18 cellular contexts compared by ENCODE assay signal in genomic region chr10:72059843-72060822, GRCh38. TPM values are rescaled to one million over a fixed set of nuclear protein-coding genes. Genes with fewer than 3 reads are reported as not detected.
DNase-seq lines count a peak whose midpoint lies in the region; ATAC-seq and TF ChIP-seq lines count a peak whose summit lies in the region.
"Had no signal": no experiment of that assay in that cellular context is flagged by ENCODE, and none has a peak within 500 bp of the region (broad histone marks: within the 10 kb centered on the region; RNA-seq: fewer than 3 reads in every experiment).

No MANE protein-coding gene starts in this region.

- no peak overlapping the region for H3K4me3 ChIP-seq in BLaER1 treated with 17β-estradiol and CSF1 and Interleukin-3, amounts not matched to agents 10 nM and 100 nM
- H3K4me3 ChIP-seq in CD8-positive, alpha-beta T cell (ENCODE audit: low read depth, low read length): no peak overlapping the region
- no peak overlapping the region for H3K4me3 ChIP-seq in lower leg skin (ENCODE audit: low read depth, poor library complexity, severe bottlenecking)
- H3K4me3 ChIP-seq: breast epithelium, HAP-1, left lung, upper lobe of left lung had no signal

- H3K27ac Mint-ChIP-seq in CD8-positive, alpha-beta T cell: peak overlapping the region; percentile 83
- peak overlapping the region; percentile 89 for H3K27ac Mint-ChIP-seq in activated T-helper 17 cell treated with anti-CD3 and anti-CD28 coated beads, Interleukin-2, amount 50 U/mL, for 72 hours
- peak overlapping the region; percentile 22 for H3K27ac Mint-ChIP-seq in mesothelial cell of epicardium

- no peaks in the 10 kb centered on the region for H3K9me3 Mint-ChIP-seq in CD8-positive, alpha-beta T cell
- no peaks in the 10 kb centered on the region for H3K9me3 Mint-ChIP-seq in activated T-helper 17 cell treated with anti-CD3 and anti-CD28 coated beads, Interleukin-2, amount 50 U/mL, for 72 hours
- H3K9me3 Mint-ChIP-seq in mesothelial cell of epicardium: no peaks in the 10 kb centered on the region

- H3K27me3 Mint-ChIP-seq in CD8-positive, alpha-beta T cell (ENCODE audit: low read depth): no peaks in the 10 kb centered on the region
- no peaks in the 10 kb centered on the region for H3K27me3 Mint-ChIP-seq in activated T-helper 17 cell treated with anti-CD3 and anti-CD28 coated beads, Interleukin-2, amount 50 U/mL, for 72 hours
- no peaks in the 10 kb centered on the region for H3K27me3 Mint-ChIP-seq in mesothelial cell of epicardium (ENCODE audit: low read depth)

- H4K20me1 ChIP-seq in BLaER1 treated with 17β-estradiol and CSF1 and Interleukin-3, amounts not matched to agents 10 nM and 100 nM: no peaks in the 10 kb centered on the region

- WGBS in lower leg skin, 2 donors: 87 to 88% methylated on average over 19 of the region's 19 CpGs

- peaks cover 44% of the 10 kb centered on the region for H3K4me1 Mint-ChIP-seq in CD8-positive, alpha-beta T cell (ENCODE audit: low read depth)
- peaks cover 15% of the 10 kb centered on the region for H3K4me1 Mint-ChIP-seq in activated T-helper 17 cell treated with anti-CD3 and anti-CD28 coated beads, Interleukin-2, amount 50 U/mL, for 72 hours
- H3K4me1 Mint-ChIP-seq in mesothelial cell of epicardium: peaks cover 8% of the 10 kb centered on the region

- peak overlapping the region in 10 of 11 experiments; percentile 17 to 89 (median 74); a peak in 18 of 22 replicates for H3K4me2 ChIP-seq in BLaER1 treated with 17β-estradiol and CSF1 and Interleukin-3, amounts not matched to agents 10 nM and 100 nM
- H3K4me2 ChIP-seq: KMS-11 had no signal

- no peak for DNase-seq in CD8-positive, alpha-beta T cell
- no peak for DNase-seq in mesothelial cell of epicardium (ENCODE audit: low spot score in 2 of 2, unreplicated experiment in 2 of 2)
- no peak for DNase-seq in DMS114 treated with DMSO at 0.1 percent for 48 hours (lab: John Stamatoyannopoulos, UW; ENCODE audit: unreplicated experiment)
- DNase-seq in posterior cingulate gyrus: no peak
- no peak for DNase-seq in lower leg skin (ENCODE audit: low spot score in 2 of 2)
- DNase-seq: dermis blood vessel endothelial cell; left lung; NCI-H1092 treated with DMSO at 0.1 percent for 48 hours; stimulated activated naive CD4-positive, alpha-beta T cell; upper lobe of left lung had no signal

- peaks cover 41% of the 10 kb centered on the region for H3K36me3 Mint-ChIP-seq in CD8-positive, alpha-beta T cell
- peaks cover 40% of the 10 kb centered on the region for H3K36me3 Mint-ChIP-seq in activated T-helper 17 cell treated with anti-CD3 and anti-CD28 coated beads, Interleukin-2, amount 50 U/mL, for 72 hours (ENCODE audit: low read depth)
- no peaks in the 10 kb centered on the region for H3K36me3 Mint-ChIP-seq in mesothelial cell of epicardium

- TF ChIP-seq CTCF in CD8-positive, alpha-beta T cell (IDR thresholded peaks at IDR 0.05): no peak
- TF ChIP-seq CTCF in mesothelial cell of epicardium (IDR thresholded peaks at IDR 0.05; ENCODE audit: unreplicated experiment): no peak
- no peak for TF ChIP-seq CTCF in lower leg skin (IDR thresholded peaks at IDR 0.05)

- ATAC-seq in CD8-positive, alpha-beta T cell: peak; percentile 3
- ATAC-seq in activated T-helper 17 cell treated with anti-CD3 and anti-CD28 coated beads, Interleukin-2, amount 50 U/mL, for 72 hours (replicated peaks): no peak
- no peak for ATAC-seq in GM18498 (IDR thresholded peaks at IDR 0.05; ENCODE audit: unreplicated experiment)

- no peaks in the 10 kb centered on the region for H3K9me3 ChIP-seq in BLaER1 treated with 17β-estradiol and CSF1 and Interleukin-3, amounts not matched to agents 10 nM and 100 nM (replicated peaks in 1 of 11)
- no peaks in the 10 kb centered on the region for H3K9me3 ChIP-seq in CD8-positive, alpha-beta T cell (ENCODE audit: low read length)
- H3K9me3 ChIP-seq: breast epithelium, HAP-1, left lung, upper lobe of left lung had no signal

- peaks cover 4 to 33% (median 29%) of the 10 kb centered on the region in 10 experiments; a peak in 18 of 20 replicates for H3K4me1 ChIP-seq in BLaER1 treated with 17β-estradiol and CSF1 and Interleukin-3, amounts not matched to agents 10 nM and 100 nM
- H3K4me1 ChIP-seq in CD8-positive, alpha-beta T cell (ENCODE audit: insufficient read depth, low read length): peaks cover 8% of the 10 kb centered on the region
- H3K4me1 ChIP-seq: breast epithelium, HAP-1, left lung, upper lobe of left lung had no signal

- POLR2A ChIA-PET in CD8-positive, alpha-beta T cell (lab: Charles Lee): interaction anchor here (0.6 to 7.3 kb wide), 9 partner anchors 10 to 158 kb away, joined by 3 to 42 read pairs (median 4); no protein-coding TSS in a partner anchor

- peak overlapping the region; percentile 29 for H3K4me3 Mint-ChIP-seq in CD8-positive, alpha-beta T cell
- H3K4me3 Mint-ChIP-seq in activated T-helper 17 cell treated with anti-CD3 and anti-CD28 coated beads, Interleukin-2, amount 50 U/mL, for 72 hours: peak overlapping the region; percentile 56
- H3K4me3 Mint-ChIP-seq in mesothelial cell of epicardium: no peak overlapping the region

- peak overlapping the region in 1 of 11 experiments; percentile 59; a peak in 2 of 22 replicates for H3K9ac ChIP-seq in BLaER1 treated with 17β-estradiol and CSF1 and Interleukin-3, amounts not matched to agents 10 nM and 100 nM
- H3K9ac ChIP-seq: KMS-11 had no signal

- intact Hi-C loops in CD8-positive, alpha-beta T cell (cut with DNase I, micrococcal nuclease): loop anchor here in 1 of 2 experiments (5.0 kb wide), 1 partner anchor 162 kb away; no protein-coding TSS in a partner anchor
- intact Hi-C loops in posterior cingulate gyrus (cut with DNase I): no loop called here
- intact Hi-C loops in lower leg skin (cut with DNase I; ENCODE audit: low total_unique reads): loop anchor here (10.0 kb wide), 1 partner anchor 155 kb away; no protein-coding TSS in a partner anchor

- H3K27ac ChIP-seq in BLaER1 treated with 17β-estradiol and CSF1 and Interleukin-3, amounts not matched to agents 10 nM and 100 nM: no peak overlapping the region
- no peak overlapping the region for H3K27ac ChIP-seq in CD8-positive, alpha-beta T cell (ENCODE audit: low read depth, low read length)
- H3K27ac ChIP-seq: breast epithelium, epithelial cell of prostate, KMS-11, left lung, upper lobe of left lung, VCaP had no signal

- CTCF ChIA-PET in CD8-positive, alpha-beta T cell (lab: Charles Lee): interaction anchor here (1.0 to 8.2 kb wide), 9 partner anchors 9 to 283 kb away, joined by 3 to 83 read pairs (median 4); no protein-coding TSS in a partner anchor

- TF ChIP-seq POLR2A in lower leg skin (IDR thresholded peaks at IDR 0.05): no peak

- no peaks in the 10 kb centered on the region for H3K36me3 ChIP-seq in BLaER1 treated with 17β-estradiol and CSF1 and Interleukin-3, amounts not matched to agents 10 nM and 100 nM
- H3K36me3 ChIP-seq in CD8-positive, alpha-beta T cell (ENCODE audit: insufficient read depth, low read length): peaks cover 35% of the 10 kb centered on the region
- H3K36me3 ChIP-seq: breast epithelium, HAP-1 had no signal

- H3K27me3 ChIP-seq in BLaER1 treated with 17β-estradiol and CSF1 and Interleukin-3, amounts not matched to agents 10 nM and 100 nM: no peaks in the 10 kb centered on the region; a peak in 1 of 22 replicates
- no peaks in the 10 kb centered on the region for H3K27me3 ChIP-seq in CD8-positive, alpha-beta T cell (ENCODE audit: insufficient read depth, low read length)
- H3K27me3 ChIP-seq: breast epithelium, left lung, upper lobe of left lung had no signal

RNA-seq across cellular contexts. Expression of gene SPOCK2, which starts 28.2 kb away (rescaled TPM):
- total RNA-seq in CD8-positive, alpha-beta T cell: 100 to 1,000 TPM; 909 to 922 TPM
- 100 to 1,000 TPM; 161 to 191 TPM for total RNA-seq in activated T-helper 17 cell treated with anti-CD3 and anti-CD28 coated beads, Interleukin-2, amount 50 U/mL, for 72 hours
- 26.7 to 32.4 TPM (median 28.5 TPM) in 3 replicates for total RNA-seq in mesothelial cell of epicardium
- 1 to 10 TPM in 3 of 4 donors, under 1 TPM in 1; 0.65 to 3.9 (median 3.5) TPM for total RNA-seq in lower leg skin

Comparison
In these comparisons a context has a peak if more than half of its experiments do, and no peak if none do; other contexts are left out.
1. H3K27ac Mint-ChIP-seq: peak in every context shown above with its lines; median percentile 89 in activated T-helper 17 cell treated with anti-CD3 and anti-CD28 coated beads, Interleukin-2, amount 50 U/mL, for 72 hours; 83 in CD8-positive, alpha-beta T cell; 22 in mesothelial cell of epicardium.
2. RNA of gene SPOCK2, which starts 28.2 kb away (total RNA-seq): 909 to 922 TPM in CD8-positive, alpha-beta T cell; 161 to 191 TPM in activated T-helper 17 cell treated with anti-CD3 and anti-CD28 coated beads, Interleukin-2, amount 50 U/mL, for 72 hours, 26.7 to 32.4 TPM in mesothelial cell of epicardium and 0.65 to 3.9 TPM in lower leg skin; every median in the first group is over 4 times any median in the second.